Comparison of ENCODE assay signal across 9 cellular contexts in the genomic region with DNA sequence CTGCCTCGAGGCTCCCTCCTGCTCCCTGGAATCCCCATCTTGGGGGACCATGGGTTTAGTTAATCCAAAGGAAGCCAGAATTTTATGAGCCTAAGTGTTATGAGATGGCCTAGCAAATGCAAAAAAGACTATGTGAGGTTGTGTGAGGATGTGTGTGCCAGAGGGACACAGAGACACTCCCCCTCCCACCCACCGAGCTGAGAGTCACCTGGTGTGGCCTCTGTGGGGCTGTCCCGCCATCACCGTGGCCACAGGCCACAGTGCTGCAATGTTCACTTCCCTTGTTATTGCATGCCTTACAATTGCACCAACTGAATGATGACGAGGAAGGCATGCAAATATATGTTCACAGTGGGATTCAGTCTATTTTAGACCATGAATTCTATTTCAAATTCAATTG. TPM values are rescaled to one million over a fixed set of nuclear protein-coding genes. Genes with fewer than 3 reads are reported as not detected.
DNase-seq lines count a peak whose midpoint lies in the region; ATAC-seq and TF ChIP-seq lines count a peak whose summit lies in the region.
"Had no signal": no experiment of that assay in that cellular context is flagged by ENCODE, and none has a peak within 500 bp of the region (broad histone marks: within the 10 kb centered on the region; RNA-seq: fewer than 3 reads in every experiment).

No MANE protein-coding gene starts in this region.

- ATAC-seq in SK-N-SH treated with all-trans-retinoic acid at 6 μM for 48 hours (no peak), HG03039 (IDR thresholded peaks at IDR 0.05; ENCODE audit: unreplicated experiment) (peak; percentile 76)
- peak; percentile 90 for ATAC-seq in activated T-helper 17 cell treated with anti-CD3 and anti-CD28 coated beads, Interleukin-2, amount 50 U/mL, for 72 hours (replicated peaks)

- no peak for TF ChIP-seq RAD21 in SK-N-SH (IDR thresholded peaks at IDR 0.05; ENCODE audit: low read length)

- peak; percentile 26 for DNase-seq in SK-N-SH
- peak; percentile 57 for DNase-seq in stimulated activated CD8-positive, alpha-beta memory T cell treated with anti-CD3 and anti-CD28 coated beads, Interleukin-4, amount 100 ng/mL, for 24 hours (ENCODE audit: low read depth)
- no peak for DNase-seq in uterus
- no peak for DNase-seq in DMS79 treated with DMSO at 0.1 percent for 48 hours (lab: John Stamatoyannopoulos, UW)
- no peak for DNase-seq in SKM-1 (lab: John Stamatoyannopoulos, UW; ENCODE audit: unreplicated experiment)

- no peak overlapping the region for H2AFZ ChIP-seq in SK-N-SH (ENCODE audit: low read depth)

- CTCF ChIA-PET in SK-N-SH (lab: Yijun Ruan, JAX): interaction anchor here (0.5 to 5.4 kb wide), 18 partner anchors 8 to 301 kb away, joined by 3 to 60 read pairs (median 4); no protein-coding TSS in a partner anchor

- no peak overlapping the region for H3K27ac Mint-ChIP-seq in activated T-helper 17 cell treated with anti-CD3 and anti-CD28 coated beads, Interleukin-2, amount 50 U/mL, for 72 hours

- TF ChIP-seq CTCF in SK-N-SH (IDR thresholded peaks at IDR 0.05) (no peak), uterus (IDR thresholded peaks at IDR 0.05) (no peak)

- no peaks in the 10 kb centered on the region for H3K4me1 Mint-ChIP-seq in activated T-helper 17 cell treated with anti-CD3 and anti-CD28 coated beads, Interleukin-2, amount 50 U/mL, for 72 hours

- H3F3A ChIP-seq in SK-N-SH (replicated peaks; ENCODE audit: insufficient read depth): no peaks in the 10 kb centered on the region

- peaks cover 10% of the 10 kb centered on the region for H3K9me3 Mint-ChIP-seq in activated T-helper 17 cell treated with anti-CD3 and anti-CD28 coated beads, Interleukin-2, amount 50 U/mL, for 72 hours

- intact Hi-C loops in uterus (cut with DNase I; ENCODE audit: low total_unique reads): no loop called here

- TF ChIP-seq POLR2A in uterus (IDR thresholded peaks at IDR 0.05): no peak

- peaks cover 20% of the 10 kb centered on the region for H3K27me3 Mint-ChIP-seq in activated T-helper 17 cell treated with anti-CD3 and anti-CD28 coated beads, Interleukin-2, amount 50 U/mL, for 72 hours

- H3K27me3 ChIP-seq in SK-N-SH (ENCODE audit: insufficient read depth): no peaks in the 10 kb centered on the region
- no peaks in the 10 kb centered on the region for H3K27me3 ChIP-seq in uterus

- H3K9me3 ChIP-seq in SK-N-SH (no peaks in the 10 kb centered on the region), uterus (no peaks in the 10 kb centered on the region)

- H4K20me1 ChIP-seq in SK-N-SH (ENCODE audit: insufficient read depth): no peaks in the 10 kb centered on the region

- H3K79me2 ChIP-seq in SK-N-SH (ENCODE audit: insufficient read depth): no peaks in the 10 kb centered on the region

- H3K4me1 ChIP-seq in SK-N-SH (ENCODE audit: control insufficient read depth in 1 of 2, insufficient read depth in 2 of 2, low read depth in 1 of 2, low read length in 1 of 2) (peaks cover 0 to 9% of the 10 kb centered on the region in 2 experiments; a peak in 1 of 4 replicates), uterus (no peaks in the 10 kb centered on the region)

- H3K4me3 ChIP-seq in SK-N-SH (ENCODE audit: low read depth in 2 of 2, low read length in 1 of 2): no peak overlapping the region
- no peak overlapping the region for H3K4me3 ChIP-seq in uterus

- H3K9me2 ChIP-seq in SK-N-SH: no peaks in the 10 kb centered on the region

- H3K36me3 Mint-ChIP-seq in activated T-helper 17 cell treated with anti-CD3 and anti-CD28 coated beads, Interleukin-2, amount 50 U/mL, for 72 hours (ENCODE audit: low read depth): no peaks in the 10 kb centered on the region

- H3K4me2 ChIP-seq in SK-N-SH: no peak overlapping the region

- H3K9ac ChIP-seq in SK-N-SH: no peak overlapping the region

- H3K36me3 ChIP-seq in SK-N-SH (replicated peaks in 1 of 2; ENCODE audit: control insufficient read depth in 1 of 2, insufficient read depth in 2 of 2, low read length in 1 of 2): no peaks in the 10 kb centered on the region
- no peaks in the 10 kb centered on the region for H3K36me3 ChIP-seq in uterus

- 75% methylated on average over 5 of the region's 5 CpGs for WGBS in SK-N-SH (ENCODE audit: low lambda C conversion rate)

- POLR2A ChIA-PET in SK-N-SH (lab: Yijun Ruan, JAX): no interaction called here

- H3K27ac ChIP-seq in SK-N-SH (ENCODE audit: low read depth in 2 of 2, low read length in 1 of 2) (no peak overlapping the region), uterus (no peak overlapping the region)

- no peak for TF ChIP-seq EP300 in SK-N-SH (IDR thresholded peaks at IDR 0.05; ENCODE audit: borderline replicate concordance in 1 of 2, low read depth in 1 of 2, low read length in 1 of 2)

- peak overlapping the region; percentile 20 for H3K4me3 Mint-ChIP-seq in activated T-helper 17 cell treated with anti-CD3 and anti-CD28 coated beads, Interleukin-2, amount 50 U/mL, for 72 hours

TF ChIP-seq in SK-N-SH, 30 proteins besides CTCF, POLR2A, EP300 and RAD21 (continues in another document):
- TF ChIP-seq FOXJ3 (CRISPR knock-in tag; IDR thresholded peaks at IDR 0.05): no peak
- no peak for TF ChIP-seq FOSL2 (IDR thresholded peaks at IDR 0.05; ENCODE audit: borderline replicate concordance, low read depth)
- TF ChIP-seq RFX5 (IDR thresholded peaks at IDR 0.05; ENCODE audit: low read length): no peak
- TF ChIP-seq, protein P1, sequence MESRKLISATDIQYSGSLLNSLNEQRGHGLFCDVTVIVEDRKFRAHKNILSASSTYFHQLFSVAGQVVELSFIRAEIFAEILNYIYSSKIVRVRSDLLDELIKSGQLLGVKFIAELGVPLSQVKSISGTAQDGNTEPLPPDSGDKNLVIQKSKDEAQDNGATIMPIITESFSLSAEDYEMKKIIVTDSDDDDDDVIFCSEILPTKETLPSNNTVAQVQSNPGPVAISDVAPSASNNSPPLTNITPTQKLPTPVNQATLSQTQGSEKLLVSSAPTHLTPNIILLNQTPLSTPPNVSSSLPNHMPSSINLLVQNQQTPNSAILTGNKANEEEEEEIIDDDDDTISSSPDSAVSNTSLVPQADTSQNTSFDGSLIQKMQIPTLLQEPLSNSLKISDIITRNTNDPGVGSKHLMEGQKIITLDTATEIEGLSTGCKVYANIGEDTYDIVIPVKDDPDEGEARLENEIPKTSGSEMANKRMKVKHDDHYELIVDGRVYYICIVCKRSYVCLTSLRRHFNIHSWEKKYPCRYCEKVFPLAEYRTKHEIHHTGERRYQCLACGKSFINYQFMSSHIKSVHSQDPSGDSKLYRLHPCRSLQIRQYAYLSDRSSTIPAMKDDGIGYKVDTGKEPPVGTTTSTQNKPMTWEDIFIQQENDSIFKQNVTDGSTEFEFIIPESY (IDR thresholded peaks at IDR 0.05; ENCODE audit: borderline replicate concordance, low read depth): no peak
- no peak for TF ChIP-seq SIN3A (IDR thresholded peaks at IDR 0.05; ENCODE audit: borderline replicate concordance, low read depth, low read length)
- TF ChIP-seq TCF12 (IDR thresholded peaks at IDR 0.05): no peak
- TF ChIP-seq TEAD4 (IDR thresholded peaks at IDR 0.05; ENCODE audit: borderline replicate concordance, insufficient read depth): no peak
- no peak for TF ChIP-seq POLR2AphosphoS5 (IDR thresholded peaks at IDR 0.05; ENCODE audit: low read depth, low read length)
- no peak for TF ChIP-seq TAF1 (IDR thresholded peaks at IDR 0.05; ENCODE audit: borderline replicate concordance, low read depth, low read length)

TF ChIP-seq in SK-N-SH treated with all-trans-retinoic acid at 6 μM for 48 hours, 23 proteins besides CTCF, POLR2A, EP300 and RAD21 (continues in another document):
- TF ChIP-seq, protein P2, sequence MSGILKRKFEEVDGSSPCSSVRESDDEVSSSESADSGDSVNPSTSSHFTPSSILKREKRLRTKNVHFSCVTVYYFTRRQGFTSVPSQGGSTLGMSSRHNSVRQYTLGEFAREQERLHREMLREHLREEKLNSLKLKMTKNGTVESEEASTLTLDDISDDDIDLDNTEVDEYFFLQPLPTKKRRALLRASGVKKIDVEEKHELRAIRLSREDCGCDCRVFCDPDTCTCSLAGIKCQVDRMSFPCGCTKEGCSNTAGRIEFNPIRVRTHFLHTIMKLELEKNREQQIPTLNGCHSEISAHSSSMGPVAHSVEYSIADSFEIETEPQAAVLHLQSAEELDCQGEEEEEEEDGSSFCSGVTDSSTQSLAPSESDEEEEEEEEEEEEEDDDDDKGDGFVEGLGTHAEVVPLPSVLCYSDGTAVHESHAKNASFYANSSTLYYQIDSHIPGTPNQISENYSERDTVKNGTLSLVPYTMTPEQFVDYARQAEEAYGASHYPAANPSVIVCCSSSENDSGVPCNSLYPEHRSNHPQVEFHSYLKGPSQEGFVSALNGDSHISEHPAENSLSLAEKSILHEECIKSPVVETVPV (CRISPR knock-in tag; IDR thresholded peaks at IDR 0.05): no peak
- no peak for TF ChIP-seq ARNTL (CRISPR knock-in tag; IDR thresholded peaks at IDR 0.05; ENCODE audit: borderline replicate concordance, low read depth)
- TF ChIP-seq TCF4 (CRISPR knock-in tag; IDR thresholded peaks at IDR 0.05; ENCODE audit: borderline replicate concordance): no peak
- no peak for TF ChIP-seq RARB (CRISPR knock-in tag; IDR thresholded peaks at IDR 0.05)
- no peak for TF ChIP-seq CSDC2 (CRISPR knock-in tag; IDR thresholded peaks at IDR 0.05)
- no peak for TF ChIP-seq GLIS3 (CRISPR knock-in tag; IDR thresholded peaks at IDR 0.05)
- TF ChIP-seq ESRRG (CRISPR knock-in tag; IDR thresholded peaks at IDR 0.05): no peak
- TF ChIP-seq ISL1 (CRISPR knock-in tag; IDR thresholded peaks at IDR 0.05): no peak
- TF ChIP-seq, protein P3, sequence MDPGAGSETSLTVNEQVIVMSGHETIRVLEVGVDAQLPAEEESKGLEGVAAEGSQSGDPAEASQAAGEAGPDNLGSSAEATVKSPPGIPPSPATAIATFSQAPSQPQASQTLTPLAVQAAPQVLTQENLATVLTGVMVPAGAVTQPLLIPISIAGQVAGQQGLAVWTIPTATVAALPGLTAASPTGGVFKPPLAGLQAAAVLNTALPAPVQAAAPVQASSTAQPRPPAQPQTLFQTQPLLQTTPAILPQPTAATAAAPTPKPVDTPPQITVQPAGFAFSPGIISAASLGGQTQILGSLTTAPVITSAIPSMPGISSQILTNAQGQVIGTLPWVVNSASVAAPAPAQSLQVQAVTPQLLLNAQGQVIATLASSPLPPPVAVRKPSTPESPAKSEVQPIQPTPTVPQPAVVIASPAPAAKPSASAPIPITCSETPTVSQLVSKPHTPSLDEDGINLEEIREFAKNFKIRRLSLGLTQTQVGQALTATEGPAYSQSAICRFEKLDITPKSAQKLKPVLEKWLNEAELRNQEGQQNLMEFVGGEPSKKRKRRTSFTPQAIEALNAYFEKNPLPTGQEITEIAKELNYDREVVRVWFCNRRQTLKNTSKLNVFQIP (CRISPR knock-in tag; IDR thresholded peaks at IDR 0.05; ENCODE audit: borderline replicate concordance, low read depth): no peak

RNA-seq across cellular contexts. Expression of a gene that starts 0.6 kb away (rescaled TPM):
- polyA plus RNA-seq in SK-N-SH (2012; rRNA removed): 0.62 and 1.7 TPM in 2 replicates
- 1.1 and 2.0 TPM in 2 replicates for polyA plus RNA-seq in SK-N-SH (2012; cell fraction: cytosol; rRNA removed)
- 0.56 and 1.2 TPM in 2 replicates for polyA plus RNA-seq in SK-N-SH (2012; cell fraction: nucleus; rRNA removed)
- 1 to 10 TPM in 1 of 2 donors, under 1 TPM in 1; 0.22 to 2.2 TPM for total RNA-seq in activated T-helper 17 cell treated with anti-CD3 and anti-CD28 coated beads, Interleukin-2, amount 50 U/mL, for 72 hours
- 1 to 10 TPM in 2 of 4 donors, not detected in 2; 1.6 to 2.6 TPM for total RNA-seq in uterus
- polyA plus RNA-seq: AG04450 had no signal

RNA-seq across cellular contexts. Expression of a gene that starts 25.0 kb away (rescaled TPM):
- 0.11 and 0.13 TPM in 2 replicates for polyA plus RNA-seq in SK-N-SH (2012; rRNA removed)
- polyA plus RNA-seq in SK-N-SH (2012; cell fraction: cytosol; rRNA removed): 0.14 and 0.18 TPM in 2 replicates
- polyA plus RNA-seq in SK-N-SH (2012; cell fraction: nucleus; rRNA removed): 0.06 TPM in 1 of 2 replicates, not detected in the other
- total RNA-seq in activated T-helper 17 cell treated with anti-CD3 and anti-CD28 coated beads, Interleukin-2, amount 50 U/mL, for 72 hours: not detected
- not detected for total RNA-seq in uterus
- polyA plus RNA-seq: AG04450 had no signal

Comparison
In these comparisons a context has a peak if more than half of its experiments do, and no peak if none do; other contexts are left out.
1. DNase-seq: peak in SK-N-SH (single experiment) and stimulated activated CD8-positive, alpha-beta memory T cell treated with anti-CD3 and anti-CD28 coated beads, Interleukin-4, amount 100 ng/mL, for 24 hours (single experiment); none in uterus (0 of 2), DMS79 treated with DMSO at 0.1 percent for 48 hours (single experiment) and SKM-1 (single experiment).